17 cellular contexts compared by ENCODE assay signal in genomic region chr19:5205388-5205787, GRCh38.
DNase-seq lines count a peak whose midpoint lies in the region; ATAC-seq and TF ChIP-seq lines count a peak whose summit lies in the region.
"Had no signal": no experiment of that assay in that cellular context is flagged by ENCODE, and none has a peak within 500 bp of the region (broad histone marks: within the 10 kb centered on the region; RNA-seq: fewer than 3 reads in every experiment).

No MANE protein-coding gene starts in this region.

- peaks cover 6% of the 10 kb centered on the region for H3K9me3 Mint-ChIP-seq in endothelial cell (ENCODE audit: unreplicated experiment)

- TF ChIP-seq CTCF in endothelial cell (IDR thresholded peaks at IDR 0.05; ENCODE audit: unreplicated experiment), result no peak

- no peaks in the 10 kb centered on the region for H3K4me1 Mint-ChIP-seq in endothelial cell (ENCODE audit: unreplicated experiment)
- H3K4me1 Mint-ChIP-seq: central memory CD8-positive, alpha-beta T cell; GM23338 had no signal

- H3K27ac Mint-ChIP-seq in endothelial cell (ENCODE audit: unreplicated experiment), result no peak overlapping the region
- H3K27ac Mint-ChIP-seq: GM23338, progenitor cell of endocrine pancreas had no signal

- no peaks in the 10 kb centered on the region for H3K27me3 Mint-ChIP-seq in endothelial cell (ENCODE audit: unreplicated experiment)
- H3K27me3 Mint-ChIP-seq: central memory CD8-positive, alpha-beta T cell; progenitor cell of endocrine pancreas had no signal

- peak overlapping the region; percentile 15 for H3K4me3 Mint-ChIP-seq in endothelial cell (ENCODE audit: unreplicated experiment)
- H3K4me3 Mint-ChIP-seq: central memory CD8-positive, alpha-beta T cell; GM23338 had no signal

- H3K36me3 Mint-ChIP-seq in endothelial cell (ENCODE audit: low read depth, unreplicated experiment), result peaks cover 5% of the 10 kb centered on the region

- no peak for ATAC-seq in HG03159 (IDR thresholded peaks at IDR 0.05; ENCODE audit: unreplicated experiment)
- ATAC-seq: GM23338, heart left ventricle had no signal

- DNase-seq in CD1c-positive myeloid dendritic cell (ENCODE audit: extremely low spot score) (peak; percentile 7), GDM1 (lab: John Stamatoyannopoulos, UW) (peak; percentile 75), SKM-1 (lab: John Stamatoyannopoulos, UW; ENCODE audit: unreplicated experiment) (peak; percentile 17), endothelial cell (ENCODE audit: low spot score) (no peak), cortex of kidney (lab: John Stamatoyannopoulos, UW) (no peak), T-helper 1 cell (no peak), GM19240 (ENCODE audit: insufficient read length, low spot score) (no peak)
- DNase-seq: activated CD4-positive, alpha-beta T cell treated with anti-CD3 and anti-CD28 coated beads for 1 hour; activated CD8-positive, alpha-beta memory T cell treated with anti-CD3 and anti-CD28 coated beads, Interleukin-2, amount 50 U/mL, for 48 hours; effector CD4-positive, alpha-beta T cell; heart left ventricle; small intestine; thyroid gland had no signal

Comparison
In these comparisons a context has a peak if more than half of its experiments do, and no peak if none do; other contexts are left out.
1. DNase-seq: peak in CD1c-positive myeloid dendritic cell (single experiment), GDM1 (single experiment) and SKM-1 (single experiment); none in endothelial cell (single experiment), cortex of kidney (single experiment), T-helper 1 cell (0 of 5) and GM19240 (single experiment).